Comparison of ENCODE assay signal across 1 cellular context in the genomic region with DNA sequence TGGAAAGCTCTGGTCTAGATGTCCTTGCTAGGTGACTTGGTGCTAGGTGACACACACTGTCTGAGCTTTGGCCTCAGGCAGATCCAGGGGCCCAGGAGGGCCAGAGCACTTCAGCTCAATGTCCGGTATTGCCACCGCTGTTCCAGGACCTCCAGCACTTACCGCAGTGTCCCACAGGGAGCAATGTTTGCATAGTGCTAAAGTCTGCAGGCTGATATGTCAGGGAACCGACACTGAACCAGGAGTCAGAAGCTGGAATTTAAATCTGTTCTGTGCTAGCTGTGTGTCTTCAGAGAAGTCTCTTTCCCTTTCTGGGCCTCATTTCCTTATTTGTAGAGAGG.
TF ChIP-seq lines count a peak whose summit lies in the region.

No MANE protein-coding gene starts in this region.

TF ChIP-seq in HepG2, 621 proteins besides CTCF, POLR2A, EP300 and RAD21 (continued from another document and continues in another):
- TF ChIP-seq RARA (CRISPR knock-in tag; IDR thresholded peaks at IDR 0.05) (peak; percentile 87), TGIF2 (CRISPR knock-in tag; IDR thresholded peaks at IDR 0.05) (no peak; the same call in 1 of the 2 replicates), ZNF766 (CRISPR knock-in tag; IDR thresholded peaks at IDR 0.05; ENCODE audit: borderline replicate concordance) (no peak), ZNF326 (CRISPR knock-in tag; IDR thresholded peaks at IDR 0.05; ENCODE audit: borderline replicate concordance) (no peak), ZNF263 (CRISPR knock-in tag; IDR thresholded peaks at IDR 0.05) (peak; percentile 80), NFATC3 (CRISPR knock-in tag; IDR thresholded peaks at IDR 0.05) (no peak), ZNF260 (CRISPR knock-in tag; IDR thresholded peaks at IDR 0.05; ENCODE audit: borderline replicate concordance, low read depth) (no peak), FOXK1 (CRISPR knock-in tag; IDR thresholded peaks at IDR 0.05; ENCODE audit: borderline replicate concordance, low read depth) (peak; percentile 53; the same call in 1 of the 2 replicates), CBX1 (IDR thresholded peaks at IDR 0.05; ENCODE audit: low read depth) (peak; percentile 73), ZBTB7B (CRISPR knock-in tag; IDR thresholded peaks at IDR 0.05) (peak; percentile 91), NONO (IDR thresholded peaks at IDR 0.05) (no peak), NONO (CRISPR knock-in tag; conservative IDR thresholded peaks at IDR 0.05) (peak; percentile 60; the same call in 1 of the 2 replicates), RFX1 (IDR thresholded peaks at IDR 0.05) (no peak), ZNF451 (CRISPR knock-in tag; IDR thresholded peaks at IDR 0.05) (no peak), THAP11 (CRISPR knock-in tag; IDR thresholded peaks at IDR 0.05) (peak; percentile 62; the same call in 1 of the 2 replicates), AKAP8 (CRISPR knock-in tag; IDR thresholded peaks at IDR 0.05) (no peak), KDM3A (CRISPR knock-in tag; IDR thresholded peaks at IDR 0.05; ENCODE audit: low read depth) (0 out of 2 replicates have a peak, but pooled peaks have one; percentile 57), NFE2L1 (CRISPR knock-in tag; IDR thresholded peaks at IDR 0.05; ENCODE audit: borderline replicate concordance) (no peak), ZNF567 (CRISPR knock-in tag; IDR thresholded peaks at IDR 0.05; ENCODE audit: borderline replicate concordance) (no peak), ATF7 (IDR thresholded peaks at IDR 0.05) (no peak), ATF7 (CRISPR knock-in tag; IDR thresholded peaks at IDR 0.05) (0 out of 2 replicates have a peak, but pooled peaks have one; percentile 57), MXI1 (IDR thresholded peaks at IDR 0.05; ENCODE audit: borderline replicate concordance, low read depth, low read length) (peak; percentile 83; the same call in 1 of the 3 replicates), POLR2AphosphoS5 (IDR thresholded peaks at IDR 0.05; ENCODE audit: low read depth, low read length) (peak; percentile 30; the same call in 1 of the 2 replicates), SRF (IDR thresholded peaks at IDR 0.05; ENCODE audit: low read depth, low read length) (no peak), ISL2 (CRISPR knock-in tag; IDR thresholded peaks at IDR 0.05) (peak; percentile 89), SOX6 (IDR thresholded peaks at IDR 0.05) (no peak), SOX6 (CRISPR knock-in tag; IDR thresholded peaks at IDR 0.05) (peak; percentile 81), ZNF136 (CRISPR knock-in tag; IDR thresholded peaks at IDR 0.05; ENCODE audit: low read depth) (peak; percentile 66; the same call in 1 of the 2 replicates), MAF1 (CRISPR knock-in tag; IDR thresholded peaks at IDR 0.05; ENCODE audit: borderline replicate concordance) (no peak), ZNF782 (CRISPR knock-in tag; IDR thresholded peaks at IDR 0.05; ENCODE audit: borderline replicate concordance) (no peak), HDAC2 (CRISPR knock-in tag; IDR thresholded peaks at IDR 0.05) (peak; percentile 94), HOXA5 (CRISPR knock-in tag; IDR thresholded peaks at IDR 0.05) (peak; percentile 50; the same call in 1 of the 2 replicates), SRSF4 (IDR thresholded peaks at IDR 0.05; ENCODE audit: low read depth, low read length, poor library complexity, severe bottlenecking) (no peak), NKX3-1 (CRISPR knock-in tag; IDR thresholded peaks at IDR 0.05) (peak; percentile 49; the same call in 1 of the 2 replicates), ZNF549 (CRISPR knock-in tag; IDR thresholded peaks at IDR 0.05) (no peak), ZNF446 (CRISPR knock-in tag; IDR thresholded peaks at IDR 0.05) (no peak), ELF3 (CRISPR knock-in tag; IDR thresholded peaks at IDR 0.05) (peak; percentile 74), ZNF274 (CRISPR knock-in tag; IDR thresholded peaks at IDR 0.05) (no peak), HES4 (CRISPR knock-in tag; IDR thresholded peaks at IDR 0.05; ENCODE audit: borderline replicate concordance) (no peak), EZH2 (conservative IDR thresholded peaks at IDR 0.05; ENCODE audit: low read depth, low read length) (no peak)
- TF ChIP-seq, protein P1, sequence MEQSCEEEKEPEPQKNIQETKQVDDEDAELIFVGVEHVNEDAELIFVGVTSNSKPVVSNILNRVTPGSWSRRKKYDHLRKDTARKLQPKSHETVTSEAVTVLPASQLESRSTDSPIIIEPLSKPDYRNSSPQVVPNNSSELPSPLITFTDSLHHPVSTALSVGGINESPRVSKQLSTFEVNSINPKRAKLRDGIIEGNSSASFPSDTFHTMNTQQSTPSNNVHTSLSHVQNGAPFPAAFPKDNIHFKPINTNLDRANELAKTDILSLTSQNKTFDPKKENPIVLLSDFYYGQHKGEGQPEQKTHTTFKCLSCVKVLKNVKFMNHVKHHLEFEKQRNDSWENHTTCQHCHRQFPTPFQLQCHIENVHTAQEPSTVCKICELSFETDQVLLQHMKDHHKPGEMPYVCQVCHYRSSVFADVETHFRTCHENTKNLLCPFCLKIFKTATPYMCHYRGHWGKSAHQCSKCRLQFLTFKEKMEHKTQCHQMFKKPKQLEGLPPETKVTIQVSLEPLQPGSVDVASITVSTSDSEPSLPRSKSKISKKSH (CRISPR knock-in tag; IDR thresholded peaks at IDR 0.05; ENCODE audit: borderline replicate concordance) = no peak
- TF ChIP-seq, protein P2, sequence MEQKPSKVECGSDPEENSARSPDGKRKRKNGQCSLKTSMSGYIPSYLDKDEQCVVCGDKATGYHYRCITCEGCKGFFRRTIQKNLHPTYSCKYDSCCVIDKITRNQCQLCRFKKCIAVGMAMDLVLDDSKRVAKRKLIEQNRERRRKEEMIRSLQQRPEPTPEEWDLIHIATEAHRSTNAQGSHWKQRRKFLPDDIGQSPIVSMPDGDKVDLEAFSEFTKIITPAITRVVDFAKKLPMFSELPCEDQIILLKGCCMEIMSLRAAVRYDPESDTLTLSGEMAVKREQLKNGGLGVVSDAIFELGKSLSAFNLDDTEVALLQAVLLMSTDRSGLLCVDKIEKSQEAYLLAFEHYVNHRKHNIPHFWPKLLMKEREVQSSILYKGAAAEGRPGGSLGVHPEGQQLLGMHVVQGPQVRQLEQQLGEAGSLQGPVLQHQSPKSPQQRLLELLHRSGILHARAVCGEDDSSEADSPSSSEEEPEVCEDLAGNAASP (CRISPR knock-in tag; IDR thresholded peaks at IDR 0.05; ENCODE audit: borderline replicate concordance) = peak; percentile 67; the same call in 1 of the 2 replicates
- TF ChIP-seq, protein P3, sequence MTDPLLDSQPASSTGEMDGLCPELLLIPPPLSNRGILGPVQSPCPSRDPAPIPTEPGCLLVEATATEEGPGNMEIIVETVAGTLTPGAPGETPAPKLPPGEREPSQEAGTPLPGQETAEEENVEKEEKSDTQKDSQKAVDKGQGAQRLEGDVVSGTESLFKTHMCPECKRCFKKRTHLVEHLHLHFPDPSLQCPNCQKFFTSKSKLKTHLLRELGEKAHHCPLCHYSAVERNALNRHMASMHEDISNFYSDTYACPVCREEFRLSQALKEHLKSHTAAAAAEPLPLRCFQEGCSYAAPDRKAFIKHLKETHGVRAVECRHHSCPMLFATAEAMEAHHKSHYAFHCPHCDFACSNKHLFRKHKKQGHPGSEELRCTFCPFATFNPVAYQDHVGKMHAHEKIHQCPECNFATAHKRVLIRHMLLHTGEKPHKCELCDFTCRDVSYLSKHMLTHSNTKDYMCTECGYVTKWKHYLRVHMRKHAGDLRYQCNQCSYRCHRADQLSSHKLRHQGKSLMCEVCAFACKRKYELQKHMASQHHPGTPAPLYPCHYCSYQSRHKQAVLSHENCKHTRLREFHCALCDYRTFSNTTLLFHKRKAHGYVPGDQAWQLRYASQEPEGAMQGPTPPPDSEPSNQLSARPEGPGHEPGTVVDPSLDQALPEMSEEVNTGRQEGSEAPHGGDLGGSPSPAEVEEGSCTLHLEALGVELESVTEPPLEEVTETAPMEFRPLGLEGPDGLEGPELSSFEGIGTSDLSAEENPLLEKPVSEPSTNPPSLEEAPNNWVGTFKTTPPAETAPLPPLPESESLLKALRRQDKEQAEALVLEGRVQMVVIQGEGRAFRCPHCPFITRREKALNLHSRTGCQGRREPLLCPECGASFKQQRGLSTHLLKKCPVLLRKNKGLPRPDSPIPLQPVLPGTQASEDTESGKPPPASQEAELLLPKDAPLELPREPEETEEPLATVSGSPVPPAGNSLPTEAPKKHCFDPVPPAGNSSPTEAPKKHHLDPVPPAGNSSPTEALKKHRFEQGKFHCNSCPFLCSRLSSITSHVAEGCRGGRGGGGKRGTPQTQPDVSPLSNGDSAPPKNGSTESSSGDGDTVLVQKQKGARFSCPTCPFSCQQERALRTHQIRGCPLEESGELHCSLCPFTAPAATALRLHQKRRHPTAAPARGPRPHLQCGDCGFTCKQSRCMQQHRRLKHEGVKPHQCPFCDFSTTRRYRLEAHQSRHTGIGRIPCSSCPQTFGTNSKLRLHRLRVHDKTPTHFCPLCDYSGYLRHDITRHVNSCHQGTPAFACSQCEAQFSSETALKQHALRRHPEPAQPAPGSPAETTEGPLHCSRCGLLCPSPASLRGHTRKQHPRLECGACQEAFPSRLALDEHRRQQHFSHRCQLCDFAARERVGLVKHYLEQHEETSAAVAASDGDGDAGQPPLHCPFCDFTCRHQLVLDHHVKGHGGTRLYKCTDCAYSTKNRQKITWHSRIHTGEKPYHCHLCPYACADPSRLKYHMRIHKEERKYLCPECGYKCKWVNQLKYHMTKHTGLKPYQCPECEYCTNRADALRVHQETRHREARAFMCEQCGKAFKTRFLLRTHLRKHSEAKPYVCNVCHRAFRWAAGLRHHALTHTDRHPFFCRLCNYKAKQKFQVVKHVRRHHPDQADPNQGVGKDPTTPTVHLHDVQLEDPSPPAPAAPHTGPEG (CRISPR knock-in tag; IDR thresholded peaks at IDR 0.05) = peak; percentile 72
- TF ChIP-seq, protein P4, sequence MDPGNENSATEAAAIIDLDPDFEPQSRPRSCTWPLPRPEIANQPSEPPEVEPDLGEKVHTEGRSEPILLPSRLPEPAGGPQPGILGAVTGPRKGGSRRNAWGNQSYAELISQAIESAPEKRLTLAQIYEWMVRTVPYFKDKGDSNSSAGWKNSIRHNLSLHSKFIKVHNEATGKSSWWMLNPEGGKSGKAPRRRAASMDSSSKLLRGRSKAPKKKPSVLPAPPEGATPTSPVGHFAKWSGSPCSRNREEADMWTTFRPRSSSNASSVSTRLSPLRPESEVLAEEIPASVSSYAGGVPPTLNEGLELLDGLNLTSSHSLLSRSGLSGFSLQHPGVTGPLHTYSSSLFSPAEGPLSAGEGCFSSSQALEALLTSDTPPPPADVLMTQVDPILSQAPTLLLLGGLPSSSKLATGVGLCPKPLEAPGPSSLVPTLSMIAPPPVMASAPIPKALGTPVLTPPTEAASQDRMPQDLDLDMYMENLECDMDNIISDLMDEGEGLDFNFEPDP (CRISPR knock-in tag; conservative IDR thresholded peaks at IDR 0.05) = no peak
- TF ChIP-seq, protein P5, sequence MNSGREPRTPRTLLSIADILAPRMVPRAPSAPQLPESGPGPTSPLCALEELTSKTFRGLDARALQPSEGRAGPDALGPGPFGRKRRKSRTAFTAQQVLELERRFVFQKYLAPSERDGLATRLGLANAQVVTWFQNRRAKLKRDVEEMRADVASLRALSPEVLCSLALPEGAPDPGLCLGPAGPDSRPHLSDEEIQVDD (CRISPR knock-in tag; IDR thresholded peaks at IDR 0.05; ENCODE audit: borderline replicate concordance) = no peak
- TF ChIP-seq, protein P6, sequence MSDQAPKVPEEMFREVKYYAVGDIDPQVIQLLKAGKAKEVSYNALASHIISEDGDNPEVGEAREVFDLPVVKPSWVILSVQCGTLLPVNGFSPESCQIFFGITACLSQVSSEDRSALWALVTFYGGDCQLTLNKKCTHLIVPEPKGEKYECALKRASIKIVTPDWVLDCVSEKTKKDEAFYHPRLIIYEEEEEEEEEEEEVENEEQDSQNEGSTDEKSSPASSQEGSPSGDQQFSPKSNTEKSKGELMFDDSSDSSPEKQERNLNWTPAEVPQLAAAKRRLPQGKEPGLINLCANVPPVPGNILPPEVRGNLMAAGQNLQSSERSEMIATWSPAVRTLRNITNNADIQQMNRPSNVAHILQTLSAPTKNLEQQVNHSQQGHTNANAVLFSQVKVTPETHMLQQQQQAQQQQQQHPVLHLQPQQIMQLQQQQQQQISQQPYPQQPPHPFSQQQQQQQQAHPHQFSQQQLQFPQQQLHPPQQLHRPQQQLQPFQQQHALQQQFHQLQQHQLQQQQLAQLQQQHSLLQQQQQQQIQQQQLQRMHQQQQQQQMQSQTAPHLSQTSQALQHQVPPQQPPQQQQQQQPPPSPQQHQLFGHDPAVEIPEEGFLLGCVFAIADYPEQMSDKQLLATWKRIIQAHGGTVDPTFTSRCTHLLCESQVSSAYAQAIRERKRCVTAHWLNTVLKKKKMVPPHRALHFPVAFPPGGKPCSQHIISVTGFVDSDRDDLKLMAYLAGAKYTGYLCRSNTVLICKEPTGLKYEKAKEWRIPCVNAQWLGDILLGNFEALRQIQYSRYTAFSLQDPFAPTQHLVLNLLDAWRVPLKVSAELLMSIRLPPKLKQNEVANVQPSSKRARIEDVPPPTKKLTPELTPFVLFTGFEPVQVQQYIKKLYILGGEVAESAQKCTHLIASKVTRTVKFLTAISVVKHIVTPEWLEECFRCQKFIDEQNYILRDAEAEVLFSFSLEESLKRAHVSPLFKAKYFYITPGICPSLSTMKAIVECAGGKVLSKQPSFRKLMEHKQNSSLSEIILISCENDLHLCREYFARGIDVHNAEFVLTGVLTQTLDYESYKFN (CRISPR knock-in tag; conservative IDR thresholded peaks at IDR 0.05) = peak; percentile 95
- TF ChIP-seq, protein P7, sequence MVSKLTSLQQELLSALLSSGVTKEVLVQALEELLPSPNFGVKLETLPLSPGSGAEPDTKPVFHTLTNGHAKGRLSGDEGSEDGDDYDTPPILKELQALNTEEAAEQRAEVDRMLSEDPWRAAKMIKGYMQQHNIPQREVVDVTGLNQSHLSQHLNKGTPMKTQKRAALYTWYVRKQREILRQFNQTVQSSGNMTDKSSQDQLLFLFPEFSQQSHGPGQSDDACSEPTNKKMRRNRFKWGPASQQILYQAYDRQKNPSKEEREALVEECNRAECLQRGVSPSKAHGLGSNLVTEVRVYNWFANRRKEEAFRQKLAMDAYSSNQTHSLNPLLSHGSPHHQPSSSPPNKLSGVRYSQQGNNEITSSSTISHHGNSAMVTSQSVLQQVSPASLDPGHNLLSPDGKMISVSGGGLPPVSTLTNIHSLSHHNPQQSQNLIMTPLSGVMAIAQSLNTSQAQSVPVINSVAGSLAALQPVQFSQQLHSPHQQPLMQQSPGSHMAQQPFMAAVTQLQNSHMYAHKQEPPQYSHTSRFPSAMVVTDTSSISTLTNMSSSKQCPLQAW (CRISPR knock-in tag; IDR thresholded peaks at IDR 0.05) = peak; percentile 97
- TF ChIP-seq, protein P8, sequence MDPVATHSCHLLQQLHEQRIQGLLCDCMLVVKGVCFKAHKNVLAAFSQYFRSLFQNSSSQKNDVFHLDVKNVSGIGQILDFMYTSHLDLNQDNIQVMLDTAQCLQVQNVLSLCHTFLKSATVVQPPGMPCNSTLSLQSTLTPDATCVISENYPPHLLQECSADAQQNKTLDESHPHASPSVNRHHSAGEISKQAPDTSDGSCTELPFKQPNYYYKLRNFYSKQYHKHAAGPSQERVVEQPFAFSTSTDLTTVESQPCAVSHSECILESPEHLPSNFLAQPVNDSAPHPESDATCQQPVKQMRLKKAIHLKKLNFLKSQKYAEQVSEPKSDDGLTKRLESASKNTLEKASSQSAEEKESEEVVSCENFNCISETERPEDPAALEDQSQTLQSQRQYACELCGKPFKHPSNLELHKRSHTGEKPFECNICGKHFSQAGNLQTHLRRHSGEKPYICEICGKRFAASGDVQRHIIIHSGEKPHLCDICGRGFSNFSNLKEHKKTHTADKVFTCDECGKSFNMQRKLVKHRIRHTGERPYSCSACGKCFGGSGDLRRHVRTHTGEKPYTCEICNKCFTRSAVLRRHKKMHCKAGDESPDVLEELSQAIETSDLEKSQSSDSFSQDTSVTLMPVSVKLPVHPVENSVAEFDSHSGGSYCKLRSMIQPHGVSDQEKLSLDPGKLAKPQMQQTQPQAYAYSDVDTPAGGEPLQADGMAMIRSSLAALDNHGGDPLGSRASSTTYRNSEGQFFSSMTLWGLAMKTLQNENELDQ (CRISPR knock-in tag; IDR thresholded peaks at IDR 0.05; ENCODE audit: borderline replicate concordance) = no peak
